21 cellular contexts compared by ENCODE assay signal in genomic region chr12:108613548-108613947, GRCh38. TPM values are rescaled to one million over a fixed set of nuclear protein-coding genes. Genes with fewer than 3 reads are reported as not detected.
DNase-seq lines count a peak whose midpoint lies in the region; ATAC-seq and TF ChIP-seq lines count a peak whose summit lies in the region.
"Had no signal": no experiment of that assay in that cellular context is flagged by ENCODE, and none has a peak within 500 bp of the region (broad histone marks: within the 10 kb centered on the region; RNA-seq: fewer than 3 reads in every experiment).

No MANE protein-coding gene starts in this region.

- no peak for TF ChIP-seq POLR2A in tibial nerve (IDR thresholded peaks at IDR 0.05)

- H3K27me3 ChIP-seq in Panc1 (ENCODE audit: control insufficient read depth, insufficient read depth, low read length): no peaks in the 10 kb centered on the region
- H3K27me3 ChIP-seq in tibial nerve: no peaks in the 10 kb centered on the region
- H3K27me3 ChIP-seq: cardiac muscle cell had no signal

- in situ Hi-C loops in Panc1 (cut with HindIII; ENCODE audit: low pct_unique_long_range_greater_than_20kb, low sequenced_read_pairs): no loop called here

- peak; percentile 49 for DNase-seq in CD1c-positive myeloid dendritic cell (ENCODE audit: extremely low spot score)
- no peak for DNase-seq in Panc1 (ENCODE audit: low read depth, low spot score)
- DNase-seq in glomerular visceral epithelial cell (ENCODE audit: extremely low spot score): peak; percentile 75
- peak; percentile 53 for DNase-seq in renal cortical epithelial cell (ENCODE audit: low read depth)
- DNase-seq in GF-D8 (lab: John Stamatoyannopoulos, UW): no peak
- DNase-seq in activated CD4-positive, alpha-beta T cell treated with anti-CD3 and anti-CD28 coated beads, Interleukin-2, amount 50 U/mL, for 4 hours: no peak
- no peak for DNase-seq in tibial nerve (ENCODE audit: low spot score in 2 of 2)
- no peak for DNase-seq in NCI-H524 (lab: John Stamatoyannopoulos, UW)
- DNase-seq: effector CD4-positive, alpha-beta T cell; head of caudate nucleus; immature natural killer cell; NCI-H1436; stimulated activated naive CD4-positive, alpha-beta T cell had no signal

- BruUV-seq in Panc1 (replicated peaks; lab: Mats Ljungman, UMichigan): no TSS peak

- H3K27ac ChIP-seq in Panc1 (ENCODE audit: low read length) (no peak overlapping the region; the same call in 1 of the 2 replicates), tibial nerve (no peak overlapping the region)
- H3K27ac ChIP-seq: cardiac muscle cell had no signal

- H3K4me1 ChIP-seq in Panc1 (ENCODE audit: control insufficient read depth, insufficient read depth, low read length) (peaks cover 22% of the 10 kb centered on the region), tibial nerve (peaks cover 0 to 53% (median 7%) of the 10 kb centered on the region in 4 donors)

- TF ChIP-seq CTCF in Panc1 (IDR thresholded peaks at IDR 0.05) (no peak), tibial nerve (IDR thresholded peaks at IDR 0.05) (no peak)

- H3K4me3 ChIP-seq in Panc1 (ENCODE audit: low read depth in 2 of 2, low read length in 2 of 2): no peak overlapping the region
- no peak overlapping the region for H3K4me3 ChIP-seq in tibial nerve
- H3K4me3 ChIP-seq: cardiac muscle cell had no signal

- peak; percentile 72 for ATAC-seq in Panc1
- ATAC-seq: activated CD4-positive, CD25-positive, alpha-beta regulatory T cell treated with anti-CD3 and anti-CD28 coated beads, Interleukin-2, amount 50 U/mL, for 24 hours had no signal

- POLR2A ChIA-PET in Panc1 (lab: Charles Lee): no interaction called here

- 54 to 63% methylated on average over 4 to 7 of the region's 9 CpGs for WGBS in tibial nerve, 2 donors

- intact Hi-C loops in Panc1 (cut with micrococcal nuclease; ENCODE audit: unreplicated experiment): no loop called here

- CTCF ChIA-PET in Panc1 (lab: Charles Lee): no interaction called here

- H3K36me3 ChIP-seq in Panc1 (ENCODE audit: control insufficient read depth, insufficient read depth, low read length) (no peaks in the 10 kb centered on the region), tibial nerve (no peaks in the 10 kb centered on the region)
- H3K36me3 ChIP-seq: cardiac muscle cell had no signal

- TF ChIP-seq EP300 in tibial nerve (IDR thresholded peaks at IDR 0.05): no peak

- H3K9me3 ChIP-seq in Panc1 (ENCODE audit: control insufficient read depth, insufficient read depth, low read depth, low read length) (no peaks in the 10 kb centered on the region), tibial nerve (peaks cover 0 to 6% (median 0%) of the 10 kb centered on the region in 4 donors)

RNA-seq across cellular contexts. Expression of gene TMEM119, which starts 15.7 kb away (rescaled TPM):
- total RNA-seq in Panc1 (2021; ENCODE audit: unreplicated experiment) (not detected), renal cortical epithelial cell (not detected in 2 replicates), tibial nerve (10 to 100 TPM in 3 of 4 donors, 1 to 10 TPM in 1; 9.0 to 48.8 (median 42.3) TPM)
- polyA plus RNA-seq in Panc1 (2012; ENCODE audit: insufficient read length): not detected
- total RNA-seq: activated CD8-positive, alpha-beta memory T cell treated with anti-CD3 and anti-CD28 coated beads for 36 hours; activated T-helper 2 cell treated with anti-CD3 and anti-CD28 coated beads, Interferon-gamma antibody, Interleukin-2, Interleukin-4, amounts not matched to agents 10 μg/mL and 5 μg/mL and 100 μg/mL, durations not matched to agents 14 hours and 24 hours and 36 hours; lung microvascular endothelial cell; OCI-LY7; SK-MEL-5 had no signal
- polyA plus RNA-seq: neural cell had no signal

RNA-seq across cellular contexts. Expression of gene SELPLG, which starts 20.1 kb away (rescaled TPM):
- total RNA-seq in Panc1 (2021; ENCODE audit: unreplicated experiment): 0.41 TPM
- 0.42 TPM for polyA plus RNA-seq in Panc1 (2012; ENCODE audit: insufficient read length)
- 0.35 and 2.3 TPM in 2 replicates for total RNA-seq in renal cortical epithelial cell
- total RNA-seq in tibial nerve: 10 to 100 TPM in 2 of 4 donors, 1 to 10 TPM in 2; 4.5 to 15.1 (median 9.2) TPM

RNA-seq across cellular contexts. Expression of gene ISCU, which starts 51.2 kb away (rescaled TPM):
- total RNA-seq in Panc1 (2021; ENCODE audit: unreplicated experiment): 66.1 TPM
- 42.5 TPM for polyA plus RNA-seq in Panc1 (2012; ENCODE audit: insufficient read length)
- 101 and 149 TPM in 2 replicates for total RNA-seq in renal cortical epithelial cell
- 100 to 1,000 TPM; 172 to 269 (median 185) TPM for total RNA-seq in tibial nerve

RNA-seq across cellular contexts. Expression of gene SART3, which starts 52.6 kb away (rescaled TPM):
- total RNA-seq in Panc1 (2021; ENCODE audit: unreplicated experiment) (55.9 TPM), renal cortical epithelial cell (33.3 and 53.7 TPM in 2 replicates), tibial nerve (10 to 100 TPM; 51.3 to 70.1 (median 63.4) TPM)
- polyA plus RNA-seq in Panc1 (2012; ENCODE audit: insufficient read length): 48.9 TPM

Comparison
In these comparisons a context has a peak if more than half of its experiments do, and no peak if none do; other contexts are left out.
1. DNase-seq: peak in CD1c-positive myeloid dendritic cell (single experiment), glomerular visceral epithelial cell (single experiment) and renal cortical epithelial cell (single experiment); none in Panc1 (single experiment), GF-D8 (single experiment), activated CD4-positive, alpha-beta T cell treated with anti-CD3 and anti-CD28 coated beads, Interleukin-2, amount 50 U/mL, for 4 hours (0 of 2), tibial nerve (0 of 2) and NCI-H524 (0 of 2).